ENCODE assay signal across 21 cellular contexts in the genomic region with DNA sequence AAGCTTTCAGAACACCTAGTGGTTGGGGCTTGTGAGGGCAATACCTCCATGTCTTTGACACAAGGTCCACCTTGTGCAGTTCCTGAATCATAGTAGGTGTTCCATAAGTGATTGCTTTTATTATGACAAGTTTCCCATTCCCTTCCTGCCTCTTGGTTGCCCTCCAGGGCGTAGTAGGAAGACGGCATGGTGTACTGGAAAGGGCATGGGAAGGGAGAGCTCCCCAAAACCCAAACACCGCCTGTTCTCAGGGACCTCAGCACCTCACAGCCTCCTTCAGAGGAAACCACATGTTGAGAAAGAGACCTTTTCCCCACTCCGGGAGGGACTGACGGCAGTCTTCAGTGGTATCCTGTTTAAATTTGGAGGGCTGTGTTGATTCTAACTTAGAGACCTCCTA. TPM values are rescaled to one million over a fixed set of nuclear protein-coding genes. Genes with fewer than 3 reads are reported as not detected.
DNase-seq lines count a peak whose midpoint lies in the region; ATAC-seq lines count a peak whose summit lies in the region.
"Had no signal": no experiment of that assay in that cellular context is flagged by ENCODE, and none has a peak within 500 bp of the region (broad histone marks: within the 10 kb centered on the region; RNA-seq: fewer than 3 reads in every experiment).

No MANE protein-coding gene starts in this region.

- peaks cover 88% of the 10 kb centered on the region for H3K36me3 Mint-ChIP-seq in T-helper 2 cell treated with Interferon-gamma antibody and Interleukin-4, amounts not matched to agents 5 μg/mL and 100 μg/mL, for 36 hours (ENCODE audit: low read depth)
- H3K36me3 Mint-ChIP-seq in CD4-positive, CD25-positive, alpha-beta regulatory T cell: peaks cover 71% of the 10 kb centered on the region
- H3K36me3 Mint-ChIP-seq in immature natural killer cell: peaks cover 33 to 62% (median 47%) of the 10 kb centered on the region in 3 donors

- H3K9me3 Mint-ChIP-seq in T-helper 2 cell treated with Interferon-gamma antibody and Interleukin-4, amounts not matched to agents 5 μg/mL and 100 μg/mL, for 36 hours: no peaks in the 10 kb centered on the region
- H3K9me3 Mint-ChIP-seq in CD4-positive, CD25-positive, alpha-beta regulatory T cell: no peaks in the 10 kb centered on the region
- peaks cover 0 to 2% (median 0%) of the 10 kb centered on the region in 6 donors for H3K9me3 Mint-ChIP-seq in immature natural killer cell

- no peak for DNase-seq in T-helper 2 cell treated with Interferon-gamma antibody and Interleukin-4, amounts not matched to agents 5 μg/mL and 100 μg/mL, for 36 hours (ENCODE audit: low spot score)
- no peak for DNase-seq in T-helper 2 cell
- no peak for DNase-seq in CD4-positive, CD25-positive, alpha-beta regulatory T cell
- peak; percentile 49 for DNase-seq in activated CD8-positive, alpha-beta memory T cell treated with anti-CD3 and anti-CD28 coated beads, Interleukin-2, amount 50 U/mL, for 48 hours
- DNase-seq in immature natural killer cell: no peak
- DNase-seq in caudate nucleus (lab: John Stamatoyannopoulos, UW): no peak
- DNase-seq: 8988T; AML-193; Calu3; Karpas-422; NCI-H2029; occipital lobe; OCI-M1; Right ventricle myocardium superior; stimulated activated CD4-positive, alpha-beta T cell treated with anti-CD3 and anti-CD28 coated beads, Interleukin-4, amount 100 ng/mL, for 24 hours; substantia nigra; SW 1271 had no signal

- peak overlapping the region; percentile 63 for H3K4me3 Mint-ChIP-seq in T-helper 2 cell treated with Interferon-gamma antibody and Interleukin-4, amounts not matched to agents 5 μg/mL and 100 μg/mL, for 36 hours
- H3K4me3 Mint-ChIP-seq in CD4-positive, CD25-positive, alpha-beta regulatory T cell: peak overlapping the region; percentile 42 to 74 (median 66)
- H3K4me3 Mint-ChIP-seq in immature natural killer cell: peak overlapping the region; percentile 13 to 41 (median 36)

- H3K27ac ChIP-seq in CD4-positive, CD25-positive, alpha-beta regulatory T cell (ENCODE audit: insufficient read depth, low read length, poor library complexity, severe bottlenecking): peak overlapping the region; percentile 95
- no peak overlapping the region for H3K27ac ChIP-seq in caudate nucleus (ENCODE audit: low read depth, low read length)
- H3K27ac ChIP-seq: breast epithelium had no signal

- H3K4me3 ChIP-seq in CD4-positive, CD25-positive, alpha-beta regulatory T cell (ENCODE audit: low read depth, low read length): peak overlapping the region; percentile 46
- H3K4me3 ChIP-seq: breast epithelium, lung had no signal

- no peaks in the 10 kb centered on the region for H3K9me3 ChIP-seq in CD4-positive, CD25-positive, alpha-beta regulatory T cell (ENCODE audit: control insufficient read depth in 2 of 2, low read length in 2 of 2)
- H3K9me3 ChIP-seq: breast epithelium had no signal

- H3K4me1 Mint-ChIP-seq in T-helper 2 cell treated with Interferon-gamma antibody and Interleukin-4, amounts not matched to agents 5 μg/mL and 100 μg/mL, for 36 hours (ENCODE audit: low read depth): peaks cover 84% of the 10 kb centered on the region
- H3K4me1 Mint-ChIP-seq in CD4-positive, CD25-positive, alpha-beta regulatory T cell: peaks cover 69 to 99% (median 80%) of the 10 kb centered on the region in 4 donors
- H3K4me1 Mint-ChIP-seq in immature natural killer cell: peaks cover 91 to 100% of the 10 kb centered on the region in 2 donors

- ATAC-seq in CD4-positive, CD25-positive, alpha-beta regulatory T cell (ENCODE audit: low read depth in 2 of 2): no peak
- no peak for ATAC-seq in GM18498 (IDR thresholded peaks at IDR 0.05; ENCODE audit: unreplicated experiment)
- no peak for ATAC-seq in GM18868 (IDR thresholded peaks at IDR 0.05; ENCODE audit: unreplicated experiment)

- peaks cover 80% of the 10 kb centered on the region for H3K36me3 ChIP-seq in CD4-positive, CD25-positive, alpha-beta regulatory T cell (ENCODE audit: control insufficient read depth, insufficient read depth, low read length)
- H3K36me3 ChIP-seq: breast epithelium had no signal

- peaks cover 99% of the 10 kb centered on the region for H3K4me1 ChIP-seq in CD4-positive, CD25-positive, alpha-beta regulatory T cell (ENCODE audit: control insufficient read depth, insufficient read depth, low read length, poor library complexity, severe bottlenecking)
- H3K4me1 ChIP-seq: breast epithelium had no signal

- no peaks in the 10 kb centered on the region for H3K27me3 ChIP-seq in CD4-positive, CD25-positive, alpha-beta regulatory T cell (ENCODE audit: control insufficient read depth, insufficient read depth, low read length)
- H3K27me3 ChIP-seq: breast epithelium had no signal

- H3K27ac Mint-ChIP-seq in T-helper 2 cell treated with Interferon-gamma antibody and Interleukin-4, amounts not matched to agents 5 μg/mL and 100 μg/mL, for 36 hours: peak overlapping the region; percentile 80
- H3K27ac Mint-ChIP-seq in CD4-positive, CD25-positive, alpha-beta regulatory T cell: peak overlapping the region; percentile 83 to 97 (median 89)
- H3K27ac Mint-ChIP-seq in immature natural killer cell: peak overlapping the region; percentile 77 to 100 (median 88)

- H3K27me3 Mint-ChIP-seq in T-helper 2 cell treated with Interferon-gamma antibody and Interleukin-4, amounts not matched to agents 5 μg/mL and 100 μg/mL, for 36 hours (ENCODE audit: low read depth): no peaks in the 10 kb centered on the region
- H3K27me3 Mint-ChIP-seq in CD4-positive, CD25-positive, alpha-beta regulatory T cell: no peaks in the 10 kb centered on the region
- peaks cover 0 to 9% (median 0%) of the 10 kb centered on the region in 3 donors for H3K27me3 Mint-ChIP-seq in immature natural killer cell (ENCODE audit: low read depth in 3 of 3)

RNA-seq across cellular contexts. Expression of gene EVL, which starts 21.1 kb away (rescaled TPM):
- 1,219 TPM for total RNA-seq in CD4-positive, CD25-positive, alpha-beta regulatory T cell
- 100 to 1,000 TPM; 118 to 141 (median 136) TPM for polyA plus RNA-seq in CD4-positive, CD25-positive, alpha-beta regulatory T cell
- 100 to 1,000 TPM in 1 of 3 donors, 10 to 100 TPM in 2; 56.8 to 135 (median 76.3) TPM for polyA plus RNA-seq in immature natural killer cell
